ENCODE assay signal across 1 cellular context in genomic region chr7:101998904-101999236, GRCh38.
TF ChIP-seq lines count a peak whose summit lies in the region.

No MANE protein-coding gene starts in this region.

TF ChIP-seq in WTC11, 78 proteins besides CTCF, POLR2A, EP300 and RAD21 (continued from another document):
- no peak for TF ChIP-seq E2F4 (CRISPR knock-in tag; IDR thresholded peaks at IDR 0.05; ENCODE audit: borderline replicate concordance, low read depth)
